In the genomic region with DNA sequence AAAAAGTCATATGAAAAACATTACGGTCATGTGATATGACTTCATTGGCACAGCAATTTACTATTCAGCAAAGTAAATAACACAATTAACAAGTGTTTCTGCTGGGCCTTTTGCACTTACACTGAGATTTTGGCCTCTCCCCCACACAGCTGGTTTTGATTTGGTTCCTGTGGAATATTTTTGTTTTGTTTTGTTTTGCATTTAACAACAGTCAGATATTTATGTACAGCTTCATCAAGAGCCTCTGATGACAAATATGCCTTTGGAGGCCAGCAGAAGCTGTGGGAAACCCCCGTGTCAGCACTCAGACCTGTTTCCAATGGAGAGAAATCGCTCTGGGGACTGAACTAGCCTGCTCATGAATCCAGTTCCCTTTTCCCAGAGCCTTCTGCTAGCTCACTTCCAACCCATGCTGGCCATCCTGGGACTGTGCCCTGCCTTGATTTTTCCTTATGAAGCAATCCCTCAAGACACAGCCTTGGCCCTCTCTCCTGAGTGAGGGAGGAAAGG, we compare ENCODE assay signal across 9 cellular contexts.
DNase-seq lines count a peak whose midpoint lies in the region; ATAC-seq and TF ChIP-seq lines count a peak whose summit lies in the region.
"Had no signal": no experiment of that assay in that cellular context is flagged by ENCODE, and none has a peak within 500 bp of the region (broad histone marks: within the 10 kb centered on the region; RNA-seq: fewer than 3 reads in every experiment).

No MANE protein-coding gene starts in this region.

- H3K27ac Mint-ChIP-seq in glutamatergic neuron (ENCODE audit: unreplicated experiment), result no peak overlapping the region

- no peaks in the 10 kb centered on the region for H4K20me1 ChIP-seq in Karpas-422 (ENCODE audit: insufficient read depth, low read depth, low read length)

- H3K36me3 ChIP-seq in Karpas-422 (ENCODE audit: insufficient read depth, low read length) (no peaks in the 10 kb centered on the region), lower lobe of right lung (no peaks in the 10 kb centered on the region), suprapubic skin (no peaks in the 10 kb centered on the region)

- H3K4me1 Mint-ChIP-seq in glutamatergic neuron (ENCODE audit: low read depth, unreplicated experiment), result no peaks in the 10 kb centered on the region

- TF ChIP-seq CTCF in lower lobe of right lung (IDR thresholded peaks at IDR 0.05), result no peak
- TF ChIP-seq CTCF in suprapubic skin (IDR thresholded peaks at IDR 0.05), result no peak
- TF ChIP-seq CTCF in glutamatergic neuron (IDR thresholded peaks at IDR 0.05; ENCODE audit: partially characterized antibody, unreplicated experiment), result no peak

- no peak overlapping the region for H3K4me3 Mint-ChIP-seq in glutamatergic neuron (ENCODE audit: unreplicated experiment)

- H3K4me3 ChIP-seq in Karpas-422 (ENCODE audit: low read length) (no peak overlapping the region), lower lobe of right lung (no peak overlapping the region), suprapubic skin (no peak overlapping the region)

- WGBS in suprapubic skin, result 46% methylated on average over 3 of the region's 3 CpGs

- ATAC-seq in lower lobe of right lung, result peak; percentile 54 to 61
- ATAC-seq in GM21529 (IDR thresholded peaks at IDR 0.05; ENCODE audit: unreplicated experiment), result no peak

- H3K27me3 Mint-ChIP-seq in glutamatergic neuron (ENCODE audit: unreplicated experiment), result no peaks in the 10 kb centered on the region

- H3K4me1 ChIP-seq in Karpas-422 (ENCODE audit: low read length) (peaks cover 16% of the 10 kb centered on the region), lower lobe of right lung (peaks cover 9% of the 10 kb centered on the region), suprapubic skin (peaks cover 38% of the 10 kb centered on the region)

- no peaks in the 10 kb centered on the region for H3K9me3 Mint-ChIP-seq in glutamatergic neuron (ENCODE audit: unreplicated experiment)

- no peak for DNase-seq in Karpas-422
- DNase-seq in dermis blood vessel endothelial cell, result peak; percentile 62
- no peak for DNase-seq in lower lobe of right lung
- peak; percentile 78 to 82 for DNase-seq in suprapubic skin (ENCODE audit: low spot score in 2 of 2)
- no peak for DNase-seq in COR-L47 (lab: John Stamatoyannopoulos, UW)
- no peak for DNase-seq in stimulated activated naive CD4-positive, alpha-beta T cell (lab: John Stamatoyannopoulos, UW)
- DNase-seq in glutamatergic neuron, result no peak
- DNase-seq: activated naive CD4-positive, alpha-beta T cell treated with Interleukin-2 at 50 U/mL for 16 hours had no signal

- H3K27ac ChIP-seq in Karpas-422 (ENCODE audit: low read length) (peak overlapping the region; percentile 20), lower lobe of right lung (peak overlapping the region; percentile 47), suprapubic skin (peak overlapping the region; percentile 43)

- no peaks in the 10 kb centered on the region for H3K9me2 ChIP-seq in Karpas-422 (replicated peaks; ENCODE audit: insufficient read depth, low read length)

- H2AFZ ChIP-seq in Karpas-422 (ENCODE audit: low read length), result no peak overlapping the region

- intact Hi-C loops in lower lobe of right lung (cut with DNase I), result no loop called here

- no peak overlapping the region for H3K9ac ChIP-seq in Karpas-422 (ENCODE audit: low read length)

- H3K4me2 ChIP-seq in Karpas-422 (ENCODE audit: low read depth, low read length, poor library complexity, severe bottlenecking), result no peak overlapping the region

- H3K27me3 ChIP-seq in Karpas-422 (ENCODE audit: low read length) (no peaks in the 10 kb centered on the region), lower lobe of right lung (ENCODE audit: low read depth) (no peaks in the 10 kb centered on the region), suprapubic skin (no peaks in the 10 kb centered on the region)

- no peaks in the 10 kb centered on the region for H3K79me2 ChIP-seq in Karpas-422 (ENCODE audit: low read length)

- no peak for TF ChIP-seq EP300 in suprapubic skin (IDR thresholded peaks at IDR 0.05)

- no peaks in the 10 kb centered on the region for H3K36me3 Mint-ChIP-seq in glutamatergic neuron (ENCODE audit: unreplicated experiment)

- no peak for TF ChIP-seq POLR2A in suprapubic skin (IDR thresholded peaks at IDR 0.05)

- no peaks in the 10 kb centered on the region for H3K9me3 ChIP-seq in Karpas-422 (ENCODE audit: low read length)
- no peaks in the 10 kb centered on the region for H3K9me3 ChIP-seq in lower lobe of right lung
- H3K9me3 ChIP-seq in suprapubic skin, result no peaks in the 10 kb centered on the region

Comparison
In these comparisons a context has a peak if more than half of its experiments do, and no peak if none do; other contexts are left out.
1. DNase-seq: peak in dermis blood vessel endothelial cell (single experiment) and suprapubic skin (2 of 2); none in Karpas-422 (single experiment), lower lobe of right lung (single experiment), COR-L47 (single experiment), stimulated activated naive CD4-positive, alpha-beta T cell (0 of 6) and glutamatergic neuron (single experiment).
2. Peak in every context shown above with its lines, with median percentiles within 50 percentile points of each other: H3K27ac ChIP-seq.